Comparison of ENCODE assay signal across 24 cellular contexts in the genomic region with DNA sequence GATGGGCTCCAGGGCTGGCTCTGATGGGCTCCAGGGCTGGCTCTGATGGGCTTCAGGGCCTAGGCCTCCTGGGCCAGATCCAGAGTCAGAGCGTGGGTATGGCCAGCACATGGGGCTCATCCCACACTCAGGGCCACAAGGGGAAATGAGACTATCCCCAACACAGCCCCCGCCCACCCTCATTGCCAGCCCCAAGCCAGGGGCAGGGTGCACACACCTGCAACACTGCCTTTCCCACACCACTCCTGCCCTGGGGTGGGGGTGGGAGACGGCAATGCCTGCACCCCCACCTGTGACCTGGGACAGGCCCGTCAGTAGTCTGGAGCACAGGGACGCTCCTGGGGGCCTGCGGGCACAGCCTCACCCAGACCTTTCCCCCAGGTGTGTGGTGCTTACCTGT. TPM values are rescaled to one million over a fixed set of nuclear protein-coding genes. Genes with fewer than 3 reads are reported as not detected.
A peak's percentile ranks its signal among the peaks of the same experiment; 100 is the strongest.
DNase-seq lines count a peak whose midpoint lies in the region; ATAC-seq, FAIRE-seq and TF ChIP-seq lines count a peak whose summit lies in the region.
"Had no signal": no experiment of that assay in that cellular context is flagged by ENCODE, and none has a peak within 500 bp of the region (broad histone marks: within the 10 kb centered on the region; RNA-seq: fewer than 3 reads in every experiment).

No MANE protein-coding gene starts in this region.

- ATAC-seq in upper lobe of left lung (ENCODE audit: low FRiP score in 2 of 2): no peak
- ATAC-seq in stimulated activated effector memory CD8-positive, alpha-beta T cell treated with anti-CD3 and anti-CD28 coated beads, Interleukin-12 subunit alpha, Interleukin-12 subunit beta, amount 100 ng/mL, for 72 hours: no peak
- ATAC-seq: A549; CD8-positive, alpha-beta T cell; Panc1 had no signal

- H2AFZ ChIP-seq in neural progenitor cell (replicated peaks): no peak overlapping the region
- H2AFZ ChIP-seq: GM23248 had no signal

- WGBS in prostate gland: 82% methylated on average over 5 of the region's 6 CpGs
- 88 to 89% methylated on average over 4 of the region's 6 CpGs for WGBS in upper lobe of left lung, 2 donors

- H3K27me3 ChIP-seq in prostate gland (replicated peaks; ENCODE audit: insufficient read depth) (no peaks in the 10 kb centered on the region), upper lobe of left lung (no peaks in the 10 kb centered on the region), neural progenitor cell (no peaks in the 10 kb centered on the region)

- H3K4me2 ChIP-seq in neural progenitor cell: no peak overlapping the region
- H3K4me2 ChIP-seq: A549 had no signal

- no peaks in the 10 kb centered on the region for H3K9me3 Mint-ChIP-seq in neural progenitor cell
- no peaks in the 10 kb centered on the region for H3K9me3 Mint-ChIP-seq in stimulated activated effector memory CD8-positive, alpha-beta T cell treated with anti-CD3 and anti-CD28 coated beads, Interleukin-12 subunit alpha, Interleukin-12 subunit beta, amount 100 ng/mL, for 72 hours
- H3K9me3 Mint-ChIP-seq: CD8-positive, alpha-beta T cell had no signal

- H3K4me3 ChIP-seq in kidney (ENCODE audit: low read length in 2 of 2) (no peak overlapping the region), prostate gland (no peak overlapping the region), upper lobe of left lung (no peak overlapping the region), neural progenitor cell (no peak overlapping the region)
- H3K4me3 ChIP-seq: A549, GM23248 had no signal

- H3K79me2 ChIP-seq in neural progenitor cell (ENCODE audit: low read depth): no peaks in the 10 kb centered on the region

- H3K9me3 ChIP-seq in kidney (ENCODE audit: control insufficient read depth in 1 of 2, low read length in 2 of 2) (no peaks in the 10 kb centered on the region), prostate gland (no peaks in the 10 kb centered on the region), upper lobe of left lung (no peaks in the 10 kb centered on the region), neural progenitor cell (ENCODE audit: low read depth) (no peaks in the 10 kb centered on the region)
- H3K9me3 ChIP-seq: A549, Caco-2 had no signal

- no peak for TF ChIP-seq POLR2A in prostate gland (IDR thresholded peaks at IDR 0.05)
- no peak for TF ChIP-seq POLR2A in upper lobe of left lung (IDR thresholded peaks at IDR 0.05)

- H3K36me3 ChIP-seq in kidney (ENCODE audit: control insufficient read depth in 1 of 2, insufficient read depth in 2 of 2, low read length in 2 of 2) (no peaks in the 10 kb centered on the region), prostate gland (no peaks in the 10 kb centered on the region), upper lobe of left lung (peaks cover 0 to 49% (median 18%) of the 10 kb centered on the region in 4 donors), neural progenitor cell (no peaks in the 10 kb centered on the region)

- CTCF ChIA-PET in RWPE1 (lab: Yijun Ruan, JAX): interaction anchor here (1.0 to 2.5 kb wide), 2 partner anchors 70 to 305 kb away, joined by 3 to 14 read pairs; a partner anchor contains a TSS

- POLR2A ChIA-PET in RWPE1 (lab: Yijun Ruan, JAX; ENCODE audit: low non-redundant PET): no interaction called here

- peaks cover 3% of the 10 kb centered on the region for H3K4me1 Mint-ChIP-seq in neural progenitor cell
- no peaks in the 10 kb centered on the region for H3K4me1 Mint-ChIP-seq in stimulated activated effector memory CD8-positive, alpha-beta T cell treated with anti-CD3 and anti-CD28 coated beads, Interleukin-12 subunit alpha, Interleukin-12 subunit beta, amount 100 ng/mL, for 72 hours

- no peak for TF ChIP-seq EP300 in upper lobe of left lung (IDR thresholded peaks at IDR 0.05)

- no peak overlapping the region for H3K9ac ChIP-seq in kidney (ENCODE audit: low read length in 2 of 2)
- no peak overlapping the region for H3K9ac ChIP-seq in neural progenitor cell
- H3K9ac ChIP-seq: GM23248 had no signal

- H3K27ac ChIP-seq in RWPE1: 0 out of 2 replicates have a peak overlapping the region, but pooled peaks have one; percentile 63
- no peak overlapping the region for H3K27ac ChIP-seq in kidney (ENCODE audit: low read depth in 2 of 2, low read length in 2 of 2)
- peak overlapping the region; percentile 60 to 68 for H3K27ac ChIP-seq in prostate gland
- peak overlapping the region in 3 of 4 donors; percentile 53 to 75 (median 71) for H3K27ac ChIP-seq in upper lobe of left lung
- H3K27ac ChIP-seq in neural progenitor cell: no peak overlapping the region
- H3K27ac ChIP-seq: A549, GM23248 had no signal

- no peak for TF ChIP-seq CTCF in RWPE1 (conservative IDR thresholded peaks at IDR 0.05; ENCODE audit: low read depth)
- no peak for TF ChIP-seq CTCF in kidney (IDR thresholded peaks at IDR 0.05; ENCODE audit: borderline replicate concordance, extremely low read depth, insufficient read depth)
- no peak for TF ChIP-seq CTCF in prostate gland (IDR thresholded peaks at IDR 0.05)
- no peak for TF ChIP-seq CTCF in upper lobe of left lung (IDR thresholded peaks at IDR 0.05)
- TF ChIP-seq CTCF in neural progenitor cell (IDR thresholded peaks at IDR 0.05): no peak

- no peak overlapping the region for H3K27ac Mint-ChIP-seq in neural progenitor cell
- H3K27ac Mint-ChIP-seq in stimulated activated effector memory CD8-positive, alpha-beta T cell treated with anti-CD3 and anti-CD28 coated beads, Interleukin-12 subunit alpha, Interleukin-12 subunit beta, amount 100 ng/mL, for 72 hours: no peak overlapping the region
- H3K27ac Mint-ChIP-seq: CD8-positive, alpha-beta T cell had no signal

- DNase-seq in RWPE1 (ENCODE audit: low spot score) (no peak), kidney (peak; percentile 46), prostate gland (ENCODE audit: low spot score) (no peak), upper lobe of left lung (peak in 1 of 2 donors; percentile 46), NCI-H187 treated with DMSO at 0.1 percent for 48 hours (lab: John Stamatoyannopoulos, UW) (no peak), neural progenitor cell (ENCODE audit: low spot score) (no peak)
- no peak for DNase-seq in stimulated activated effector memory CD8-positive, alpha-beta T cell treated with anti-CD3 and anti-CD28 coated beads, Interleukin-12 subunit alpha, Interleukin-12 subunit beta, amount 100 ng/mL, for 72 hours (ENCODE audit: low spot score in 2 of 2)
- DNase-seq: AML-193; Caco-2; CD8-positive, alpha-beta T cell; GM23248; HCEC 1CT; NCI-H1048; NCI-H1417; NCI-H1694; NCI-H2081; NCI-H2227 treated with DMSO at 0.1 percent for 48 hours; NCI-H526 treated with DMSO at 0.1 percent for 48 hours; SHP77 treated with DMSO at 0.1 percent for 48 hours had no signal

- H3K4me1 ChIP-seq in kidney (ENCODE audit: control insufficient read depth in 1 of 2, insufficient read depth in 1 of 2, low read depth in 1 of 2, low read length in 2 of 2) (peaks cover 9 to 54% of the 10 kb centered on the region in 2 donors), prostate gland (replicated peaks) (peaks cover 13% of the 10 kb centered on the region), upper lobe of left lung (peaks cover 34 to 70% (median 62%) of the 10 kb centered on the region in 4 donors), neural progenitor cell (peaks cover 6% of the 10 kb centered on the region)

- no peaks in the 10 kb centered on the region for H4K20me1 ChIP-seq in neural progenitor cell (ENCODE audit: low read depth)

- H3K36me3 Mint-ChIP-seq in neural progenitor cell: peaks cover 3% of the 10 kb centered on the region
- peaks cover 7% of the 10 kb centered on the region for H3K36me3 Mint-ChIP-seq in stimulated activated effector memory CD8-positive, alpha-beta T cell treated with anti-CD3 and anti-CD28 coated beads, Interleukin-12 subunit alpha, Interleukin-12 subunit beta, amount 100 ng/mL, for 72 hours

- intact Hi-C loops in kidney (cut with DNase I) (no loop called here), prostate gland (cut with DNase I) (loop anchor here (5.0 kb wide), 1 partner anchor 72 kb away; a partner anchor contains a TSS)

- no peak for FAIRE-seq in kidney (lab: Jason Lieb, UNC)
- FAIRE-seq: A549, G401.6 had no signal

- H3F3A ChIP-seq in neural progenitor cell (ENCODE audit: low read depth): peaks cover 4% of the 10 kb centered on the region

- no peak overlapping the region for H3K4me3 Mint-ChIP-seq in neural progenitor cell
- H3K4me3 Mint-ChIP-seq in stimulated activated effector memory CD8-positive, alpha-beta T cell treated with anti-CD3 and anti-CD28 coated beads, Interleukin-12 subunit alpha, Interleukin-12 subunit beta, amount 100 ng/mL, for 72 hours: no peak overlapping the region
- H3K4me3 Mint-ChIP-seq: CD8-positive, alpha-beta T cell had no signal

- peaks cover 2% of the 10 kb centered on the region for H3K27me3 Mint-ChIP-seq in neural progenitor cell (ENCODE audit: insufficient read depth, low read depth)

RNA-seq across cellular contexts. Expression of a gene that starts 14.3 kb away (rescaled TPM):
- total RNA-seq in kidney (303 TPM), prostate gland (100 to 1,000 TPM; 114 to 164 TPM), upper lobe of left lung (100 to 1,000 TPM in 4 of 6 donors, 10 to 100 TPM in 2; 84.9 to 332 (median 164) TPM), neural progenitor cell (ENCODE audit: low replicate concordance) (11.6 and 44.3 TPM in 2 replicates)
- polyA plus RNA-seq in kidney (ENCODE audit: insufficient read depth, low read depth, low replicate concordance): 520 TPM

RNA-seq across cellular contexts. Expression of a gene that starts 20.7 kb away (rescaled TPM):
- total RNA-seq in kidney: 52.1 TPM
- polyA plus RNA-seq in kidney (ENCODE audit: insufficient read depth, low read depth, low replicate concordance): 51.8 TPM
- total RNA-seq in prostate gland: 10 to 100 TPM; 41.4 to 78.1 TPM
- 100 to 1,000 TPM in 1 of 6 donors, 10 to 100 TPM in 5; 33.0 to 126 (median 68.4) TPM for total RNA-seq in upper lobe of left lung
- 11.7 and 39.2 TPM in 2 replicates for total RNA-seq in neural progenitor cell (ENCODE audit: low replicate concordance)

RNA-seq across cellular contexts. Expression of a gene that starts 24.5 kb away (rescaled TPM):
- 25.7 TPM for total RNA-seq in kidney
- polyA plus RNA-seq in kidney (ENCODE audit: insufficient read depth, low read depth, low replicate concordance): 23.9 TPM
- total RNA-seq in prostate gland: 10 to 100 TPM; 22.4 to 26.2 TPM
- 10 to 100 TPM; 25.9 to 49.6 (median 37.2) TPM for total RNA-seq in upper lobe of left lung
- total RNA-seq in neural progenitor cell (ENCODE audit: low replicate concordance): 8.2 and 11.9 TPM in 2 replicates

RNA-seq across cellular contexts. Expression of a gene that starts 28.4 kb away (rescaled TPM):
- 0.28 TPM for total RNA-seq in kidney
- polyA plus RNA-seq in kidney (ENCODE audit: insufficient read depth, low read depth, low replicate concordance): not detected
- total RNA-seq in prostate gland: 1 to 10 TPM in 1 of 2 donors, not detected in 1; 1.4 TPM
- total RNA-seq in upper lobe of left lung: not detected
- 1.7 and 3.6 TPM in 2 replicates for total RNA-seq in neural progenitor cell (ENCODE audit: low replicate concordance)
- total RNA-seq: CD8-positive, alpha-beta T cell; GM23248; HT-29 had no signal
- polyA plus RNA-seq: A549, GM23248 had no signal

RNA-seq across cellular contexts. Expression of a gene that starts 31.8 kb away (rescaled TPM):
- total RNA-seq in kidney: 0.54 TPM
- polyA plus RNA-seq in kidney (ENCODE audit: insufficient read depth, low read depth, low replicate concordance): not detected
- 1 to 10 TPM; 1.3 to 8.1 TPM for total RNA-seq in prostate gland
- total RNA-seq in upper lobe of left lung: 10 to 100 TPM in 2 of 6 donors, 1 to 10 TPM in 3, under 1 TPM in 1; 0.91 to 17.0 (median 5.4) TPM
- 0.09 TPM in 1 of 2 replicates, not detected in the other for total RNA-seq in neural progenitor cell (ENCODE audit: low replicate concordance)
- total RNA-seq: GM23248, NCI-H460 had no signal
- polyA plus RNA-seq: A549 had no signal

Comparison
In these comparisons a context has a peak if more than half of its experiments do, and no peak if none do; other contexts are left out.
1. H3K27ac ChIP-seq: peak in RWPE1 (single experiment), prostate gland (2 of 2) and upper lobe of left lung (3 of 4); none in kidney (0 of 2) and neural progenitor cell (single experiment).